ENCODE assay signal across 2 cellular contexts in genomic region chr15:50181983-50182232, GRCh38.
TF ChIP-seq lines count a peak whose summit lies in the region.

Gene SLC27A2 (plus strand): TSS chr15:50182196. CDS start chr15:50182428, 232 bp downstream.

TF ChIP-seq in K562, 482 proteins besides CTCF, POLR2A, EP300 and RAD21 (continued from another document and continues in another):
- TF ChIP-seq, protein P1, sequence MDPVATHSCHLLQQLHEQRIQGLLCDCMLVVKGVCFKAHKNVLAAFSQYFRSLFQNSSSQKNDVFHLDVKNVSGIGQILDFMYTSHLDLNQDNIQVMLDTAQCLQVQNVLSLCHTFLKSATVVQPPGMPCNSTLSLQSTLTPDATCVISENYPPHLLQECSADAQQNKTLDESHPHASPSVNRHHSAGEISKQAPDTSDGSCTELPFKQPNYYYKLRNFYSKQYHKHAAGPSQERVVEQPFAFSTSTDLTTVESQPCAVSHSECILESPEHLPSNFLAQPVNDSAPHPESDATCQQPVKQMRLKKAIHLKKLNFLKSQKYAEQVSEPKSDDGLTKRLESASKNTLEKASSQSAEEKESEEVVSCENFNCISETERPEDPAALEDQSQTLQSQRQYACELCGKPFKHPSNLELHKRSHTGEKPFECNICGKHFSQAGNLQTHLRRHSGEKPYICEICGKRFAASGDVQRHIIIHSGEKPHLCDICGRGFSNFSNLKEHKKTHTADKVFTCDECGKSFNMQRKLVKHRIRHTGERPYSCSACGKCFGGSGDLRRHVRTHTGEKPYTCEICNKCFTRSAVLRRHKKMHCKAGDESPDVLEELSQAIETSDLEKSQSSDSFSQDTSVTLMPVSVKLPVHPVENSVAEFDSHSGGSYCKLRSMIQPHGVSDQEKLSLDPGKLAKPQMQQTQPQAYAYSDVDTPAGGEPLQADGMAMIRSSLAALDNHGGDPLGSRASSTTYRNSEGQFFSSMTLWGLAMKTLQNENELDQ (CRISPR knock-in tag; IDR thresholded peaks at IDR 0.05; ENCODE audit: borderline replicate concordance), result 0 out of 2 replicates have a peak, but pooled peaks have one; percentile 38
- TF ChIP-seq ZNF124 (CRISPR knock-in tag; IDR thresholded peaks at IDR 0.05), result no peak
- TF ChIP-seq, protein P2, sequence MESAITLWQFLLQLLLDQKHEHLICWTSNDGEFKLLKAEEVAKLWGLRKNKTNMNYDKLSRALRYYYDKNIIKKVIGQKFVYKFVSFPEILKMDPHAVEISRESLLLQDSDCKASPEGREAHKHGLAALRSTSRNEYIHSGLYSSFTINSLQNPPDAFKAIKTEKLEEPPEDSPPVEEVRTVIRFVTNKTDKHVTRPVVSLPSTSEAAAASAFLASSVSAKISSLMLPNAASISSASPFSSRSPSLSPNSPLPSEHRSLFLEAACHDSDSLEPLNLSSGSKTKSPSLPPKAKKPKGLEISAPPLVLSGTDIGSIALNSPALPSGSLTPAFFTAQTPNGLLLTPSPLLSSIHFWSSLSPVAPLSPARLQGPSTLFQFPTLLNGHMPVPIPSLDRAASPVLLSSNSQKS (CRISPR knock-in tag; IDR thresholded peaks at IDR 0.05), result no peak
- TF ChIP-seq CBX8 (IDR thresholded peaks at IDR 0.05; ENCODE audit: borderline replicate concordance, extremely low read depth, low read depth, low read length, poor library complexity, severe bottlenecking), result no peak
- TF ChIP-seq ZNF263 (CRISPR knock-in tag; IDR thresholded peaks at IDR 0.05; ENCODE audit: borderline replicate concordance), result peak; percentile 31; the same call in 1 of the 2 replicates
- no peak for TF ChIP-seq GATAD2B (IDR thresholded peaks at IDR 0.05; ENCODE audit: borderline replicate concordance)
- no peak for TF ChIP-seq NFE2 (IDR thresholded peaks at IDR 0.05; ENCODE audit: low read depth)
- TF ChIP-seq, protein P3, sequence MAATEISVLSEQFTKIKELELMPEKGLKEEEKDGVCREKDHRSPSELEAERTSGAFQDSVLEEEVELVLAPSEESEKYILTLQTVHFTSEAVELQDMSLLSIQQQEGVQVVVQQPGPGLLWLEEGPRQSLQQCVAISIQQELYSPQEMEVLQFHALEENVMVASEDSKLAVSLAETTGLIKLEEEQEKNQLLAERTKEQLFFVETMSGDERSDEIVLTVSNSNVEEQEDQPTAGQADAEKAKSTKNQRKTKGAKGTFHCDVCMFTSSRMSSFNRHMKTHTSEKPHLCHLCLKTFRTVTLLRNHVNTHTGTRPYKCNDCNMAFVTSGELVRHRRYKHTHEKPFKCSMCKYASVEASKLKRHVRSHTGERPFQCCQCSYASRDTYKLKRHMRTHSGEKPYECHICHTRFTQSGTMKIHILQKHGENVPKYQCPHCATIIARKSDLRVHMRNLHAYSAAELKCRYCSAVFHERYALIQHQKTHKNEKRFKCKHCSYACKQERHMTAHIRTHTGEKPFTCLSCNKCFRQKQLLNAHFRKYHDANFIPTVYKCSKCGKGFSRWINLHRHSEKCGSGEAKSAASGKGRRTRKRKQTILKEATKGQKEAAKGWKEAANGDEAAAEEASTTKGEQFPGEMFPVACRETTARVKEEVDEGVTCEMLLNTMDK (IDR thresholded peaks at IDR 0.05; ENCODE audit: borderline replicate concordance, insufficient read depth, low read depth, low read length, poor library complexity, severe bottlenecking), result peak; percentile 91
- TF ChIP-seq GTF2E2 (tag; IDR thresholded peaks at IDR 0.05), result no peak
- TF ChIP-seq NR2C1 (IDR thresholded peaks at IDR 0.05), result no peak
- no peak for TF ChIP-seq NR2C1 (tag; IDR thresholded peaks at IDR 0.05)
- no peak for TF ChIP-seq BRF1 (IDR thresholded peaks at IDR 0.05; ENCODE audit: borderline replicate concordance, extremely low read depth, insufficient read length)
- 0 out of 2 replicates have a peak, but pooled peaks have one; percentile 7 for TF ChIP-seq TCF3 (CRISPR knock-in tag; IDR thresholded peaks at IDR 0.05)
- peak; percentile 33; the same call in 1 of the 2 replicates for TF ChIP-seq SMC3 (conservative IDR thresholded peaks at IDR 0.05; ENCODE audit: insufficient read depth, low read depth, low read length)
- TF ChIP-seq ZNF146 (CRISPR knock-in tag; IDR thresholded peaks at IDR 0.05; ENCODE audit: unreplicated experiment), result no peak
- no peak for TF ChIP-seq SAP30 (IDR thresholded peaks at IDR 0.05; ENCODE audit: borderline replicate concordance, insufficient read depth, low read depth, low read length, poor library complexity, severe bottlenecking)
- no peak for TF ChIP-seq PHB2 (IDR thresholded peaks at IDR 0.05; ENCODE audit: low read depth)
- TF ChIP-seq HMGN3 (IDR thresholded peaks at IDR 0.05; ENCODE audit: borderline replicate concordance, extremely low read depth, insufficient read length, low read depth, low read length), result peak; percentile 73
- 0 out of 2 replicates have a peak, but pooled peaks have one; percentile 40 for TF ChIP-seq ETS1 (conservative IDR thresholded peaks at IDR 0.05; ENCODE audit: control insufficient read depth, low read depth, low read length)
- TF ChIP-seq PTTG1 (tag; IDR thresholded peaks at IDR 0.05; ENCODE audit: low read depth), result no peak
- TF ChIP-seq HDAC8 (tag; IDR thresholded peaks at IDR 0.05), result no peak
- peak; percentile 80 for TF ChIP-seq TFAP4 (CRISPR knock-in tag; IDR thresholded peaks at IDR 0.05; ENCODE audit: borderline replicate concordance)
- no peak for TF ChIP-seq ZNF224 (CRISPR knock-in tag; IDR thresholded peaks at IDR 0.05)
- TF ChIP-seq CREB1 (IDR thresholded peaks at IDR 0.05), result no peak
- TF ChIP-seq CREB1 (CRISPR knock-in tag; IDR thresholded peaks at IDR 0.05), result peak; percentile 58; the same call in 1 of the 2 replicates
- peak; percentile 28 for TF ChIP-seq TAF1 (IDR thresholded peaks at IDR 0.05; ENCODE audit: control insufficient read depth, extremely low read depth, insufficient read depth, low read length, severe bottlenecking)
- TF ChIP-seq ZNF695 (CRISPR knock-in tag; IDR thresholded peaks at IDR 0.05), result no peak

TF ChIP-seq in HepG2, 621 proteins besides CTCF, POLR2A, EP300 and RAD21 (continued from another document and continues in another):
- TF ChIP-seq ZBED4 (CRISPR knock-in tag; IDR thresholded peaks at IDR 0.05; ENCODE audit: borderline replicate concordance) (no peak), ZNF350 (CRISPR knock-in tag; IDR thresholded peaks at IDR 0.05; ENCODE audit: borderline replicate concordance, low read depth) (no peak), ZNF7 (CRISPR knock-in tag; IDR thresholded peaks at IDR 0.05) (no peak), RBM22 (optimal IDR thresholded peaks at IDR 0.05; ENCODE audit: low read length) (no peak), IKZF4 (CRISPR knock-in tag; IDR thresholded peaks at IDR 0.05; ENCODE audit: borderline replicate concordance, low read depth, not compliant biosample characterization) (no peak), ZNF713 (CRISPR knock-in tag; IDR thresholded peaks at IDR 0.05) (no peak), ZNF883 (CRISPR knock-in tag; IDR thresholded peaks at IDR 0.05; ENCODE audit: not compliant biosample characterization) (peak; percentile 79), BORCS8-MEF2B (CRISPR knock-in tag; IDR thresholded peaks at IDR 0.05) (no peak), PBX2 (CRISPR knock-in tag; IDR thresholded peaks at IDR 0.05) (no peak), ZNF878 (CRISPR knock-in tag; IDR thresholded peaks at IDR 0.05) (no peak; the same call in 1 of the 2 replicates), BHLHE40 (IDR thresholded peaks at IDR 0.05; ENCODE audit: low read length) (no peak), ZNF317 (CRISPR knock-in tag; IDR thresholded peaks at IDR 0.05) (no peak), SCMH1 (CRISPR knock-in tag; IDR thresholded peaks at IDR 0.05; ENCODE audit: borderline replicate concordance) (no peak), SIX4 (CRISPR knock-in tag; IDR thresholded peaks at IDR 0.05) (0 out of 2 replicates have a peak, but pooled peaks have one; percentile 11), REPIN1 (CRISPR knock-in tag; IDR thresholded peaks at IDR 0.05; ENCODE audit: borderline replicate concordance, low read depth) (0 out of 2 replicates have a peak, but pooled peaks have one; percentile 6), ATM (IDR thresholded peaks at IDR 0.05; ENCODE audit: borderline replicate concordance) (no peak), ZSCAN21 (CRISPR knock-in tag; IDR thresholded peaks at IDR 0.05; ENCODE audit: borderline replicate concordance) (0 out of 2 replicates have a peak, but pooled peaks have one; percentile 47), ZNF746 (CRISPR knock-in tag; IDR thresholded peaks at IDR 0.05) (no peak), RAD51 (IDR thresholded peaks at IDR 0.05; ENCODE audit: borderline replicate concordance) (no peak), RXRB (CRISPR knock-in tag; IDR thresholded peaks at IDR 0.05; ENCODE audit: borderline replicate concordance) (no peak), NCOA1 (CRISPR knock-in tag; IDR thresholded peaks at IDR 0.05) (no peak; the same call in 1 of the 2 replicates), ZNF3 (CRISPR knock-in tag; IDR thresholded peaks at IDR 0.05) (no peak), SNAI1 (CRISPR knock-in tag; IDR thresholded peaks at IDR 0.05; ENCODE audit: borderline replicate concordance) (0 out of 2 replicates have a peak, but pooled peaks have one; percentile 55), ZNF275 (CRISPR knock-in tag; IDR thresholded peaks at IDR 0.05; ENCODE audit: borderline replicate concordance) (no peak), RBAK (CRISPR knock-in tag; IDR thresholded peaks at IDR 0.05) (no peak), ZNF598 (CRISPR knock-in tag; IDR thresholded peaks at IDR 0.05; ENCODE audit: borderline replicate concordance) (no peak)
- TF ChIP-seq, protein P4, sequence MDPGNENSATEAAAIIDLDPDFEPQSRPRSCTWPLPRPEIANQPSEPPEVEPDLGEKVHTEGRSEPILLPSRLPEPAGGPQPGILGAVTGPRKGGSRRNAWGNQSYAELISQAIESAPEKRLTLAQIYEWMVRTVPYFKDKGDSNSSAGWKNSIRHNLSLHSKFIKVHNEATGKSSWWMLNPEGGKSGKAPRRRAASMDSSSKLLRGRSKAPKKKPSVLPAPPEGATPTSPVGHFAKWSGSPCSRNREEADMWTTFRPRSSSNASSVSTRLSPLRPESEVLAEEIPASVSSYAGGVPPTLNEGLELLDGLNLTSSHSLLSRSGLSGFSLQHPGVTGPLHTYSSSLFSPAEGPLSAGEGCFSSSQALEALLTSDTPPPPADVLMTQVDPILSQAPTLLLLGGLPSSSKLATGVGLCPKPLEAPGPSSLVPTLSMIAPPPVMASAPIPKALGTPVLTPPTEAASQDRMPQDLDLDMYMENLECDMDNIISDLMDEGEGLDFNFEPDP (CRISPR knock-in tag; conservative IDR thresholded peaks at IDR 0.05), result no peak
- TF ChIP-seq, protein P5, sequence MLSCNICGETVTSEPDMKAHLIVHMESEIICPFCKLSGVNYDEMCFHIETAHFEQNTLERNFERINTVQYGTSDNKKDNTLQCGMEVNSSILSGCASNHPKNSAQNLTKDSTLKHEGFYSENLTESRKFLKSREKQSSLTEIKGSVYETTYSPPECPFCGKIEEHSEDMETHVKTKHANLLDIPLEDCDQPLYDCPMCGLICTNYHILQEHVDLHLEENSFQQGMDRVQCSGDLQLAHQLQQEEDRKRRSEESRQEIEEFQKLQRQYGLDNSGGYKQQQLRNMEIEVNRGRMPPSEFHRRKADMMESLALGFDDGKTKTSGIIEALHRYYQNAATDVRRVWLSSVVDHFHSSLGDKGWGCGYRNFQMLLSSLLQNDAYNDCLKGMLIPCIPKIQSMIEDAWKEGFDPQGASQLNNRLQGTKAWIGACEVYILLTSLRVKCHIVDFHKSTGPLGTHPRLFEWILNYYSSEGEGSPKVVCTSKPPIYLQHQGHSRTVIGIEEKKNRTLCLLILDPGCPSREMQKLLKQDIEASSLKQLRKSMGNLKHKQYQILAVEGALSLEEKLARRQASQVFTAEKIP (CRISPR knock-in tag; IDR thresholded peaks at IDR 0.05; ENCODE audit: borderline replicate concordance), result no peak
